In genomic region chr3:135040321-135041110, GRCh38 we compare ENCODE assay signal across 19 cellular contexts.
"Had no signal": no experiment of that assay in that cellular context is flagged by ENCODE, and none has a peak within 500 bp of the region (broad histone marks: within the 10 kb centered on the region; RNA-seq: fewer than 3 reads in every experiment).

No MANE protein-coding gene starts in this region.

- DNase-seq: activated CD4-positive, alpha-beta T cell treated with anti-CD3 and anti-CD28 coated beads, Interleukin-2, amount 50 U/mL, for 4 hours; activated gamma-delta T cell treated with Interleukin-2 at 50 U/mL for 16 hours; cerebellar nuclear complex; effector memory CD8-positive, alpha-beta T cell; foreskin fibroblast; hippocampal formation; islet precursor cell; left colon; lower lobe of right lung; natural killer cell; occipital lobe; stimulated activated CD4-positive, alpha-beta T cell treated with anti-CD3 and anti-CD28 coated beads, Interleukin-1b, Interleukin-23, amount 100 ng/mL, for 48 hours; stimulated activated CD8-positive, alpha-beta memory T cell treated with anti-CD3 and anti-CD28 coated beads, Interleukin-4, amount 100 ng/mL, for 48 hours; transverse colon had no signal

- H3K4me3 Mint-ChIP-seq: activated naive CD8-positive, alpha-beta T cell; dendritic cell treated with granulocyte-macrophage colony-stimulating factor and Interleukin-4, amounts not matched to agents 40 ng/mL and 50 ng/mL, for 4 days; effector memory CD8-positive, alpha-beta T cell; natural killer cell; stimulated activated naive CD8-positive, alpha-beta T cell treated with anti-CD3 and anti-CD28 coated beads, Interleukin-15, Interleukin-2, amounts not matched to agents 100 ng/mL and 50 ng/mL, for 24 hours had no signal

- H3K9me3 Mint-ChIP-seq: dendritic cell treated with granulocyte-macrophage colony-stimulating factor and Interleukin-4, amounts not matched to agents 40 ng/mL and 50 ng/mL, for 4 days; effector memory CD8-positive, alpha-beta T cell; natural killer cell; stimulated activated naive CD8-positive, alpha-beta T cell treated with anti-CD3 and anti-CD28 coated beads, Interleukin-15, Interleukin-2, amounts not matched to agents 100 ng/mL and 50 ng/mL, for 24 hours had no signal

- H3K27me3 ChIP-seq: suprapubic skin, transverse colon, vagina had no signal

- H3K4me1 ChIP-seq: lower lobe of right lung, suprapubic skin, transverse colon, vagina had no signal

- H3K36me3 Mint-ChIP-seq: activated naive CD8-positive, alpha-beta T cell; natural killer cell had no signal

- ATAC-seq: effector memory CD8-positive, alpha-beta T cell; left colon; lower lobe of right lung had no signal

- H3K9me3 ChIP-seq: lower lobe of right lung, suprapubic skin, transverse colon, vagina had no signal

- H3K4me3 ChIP-seq: lower lobe of right lung, suprapubic skin, transverse colon, vagina had no signal

- H3K4me1 Mint-ChIP-seq: natural killer cell had no signal

- H3K27ac Mint-ChIP-seq: activated naive CD8-positive, alpha-beta T cell; dendritic cell treated with granulocyte-macrophage colony-stimulating factor and Interleukin-4, amounts not matched to agents 40 ng/mL and 50 ng/mL, for 4 days; effector memory CD8-positive, alpha-beta T cell; natural killer cell; stimulated activated naive CD8-positive, alpha-beta T cell treated with anti-CD3 and anti-CD28 coated beads, Interleukin-15, Interleukin-2, amounts not matched to agents 100 ng/mL and 50 ng/mL, for 24 hours had no signal

- H3K27ac ChIP-seq: lower lobe of right lung, suprapubic skin, transverse colon, vagina had no signal

- H3K36me3 ChIP-seq: lower lobe of right lung, suprapubic skin, transverse colon, vagina had no signal

- H3K27me3 Mint-ChIP-seq: activated naive CD8-positive, alpha-beta T cell; dendritic cell treated with granulocyte-macrophage colony-stimulating factor and Interleukin-4, amounts not matched to agents 40 ng/mL and 50 ng/mL, for 4 days; stimulated activated naive CD8-positive, alpha-beta T cell treated with anti-CD3 and anti-CD28 coated beads, Interleukin-15, Interleukin-2, amounts not matched to agents 100 ng/mL and 50 ng/mL, for 24 hours had no signal
